1 cellular context compared by ENCODE assay signal in the genomic region with DNA sequence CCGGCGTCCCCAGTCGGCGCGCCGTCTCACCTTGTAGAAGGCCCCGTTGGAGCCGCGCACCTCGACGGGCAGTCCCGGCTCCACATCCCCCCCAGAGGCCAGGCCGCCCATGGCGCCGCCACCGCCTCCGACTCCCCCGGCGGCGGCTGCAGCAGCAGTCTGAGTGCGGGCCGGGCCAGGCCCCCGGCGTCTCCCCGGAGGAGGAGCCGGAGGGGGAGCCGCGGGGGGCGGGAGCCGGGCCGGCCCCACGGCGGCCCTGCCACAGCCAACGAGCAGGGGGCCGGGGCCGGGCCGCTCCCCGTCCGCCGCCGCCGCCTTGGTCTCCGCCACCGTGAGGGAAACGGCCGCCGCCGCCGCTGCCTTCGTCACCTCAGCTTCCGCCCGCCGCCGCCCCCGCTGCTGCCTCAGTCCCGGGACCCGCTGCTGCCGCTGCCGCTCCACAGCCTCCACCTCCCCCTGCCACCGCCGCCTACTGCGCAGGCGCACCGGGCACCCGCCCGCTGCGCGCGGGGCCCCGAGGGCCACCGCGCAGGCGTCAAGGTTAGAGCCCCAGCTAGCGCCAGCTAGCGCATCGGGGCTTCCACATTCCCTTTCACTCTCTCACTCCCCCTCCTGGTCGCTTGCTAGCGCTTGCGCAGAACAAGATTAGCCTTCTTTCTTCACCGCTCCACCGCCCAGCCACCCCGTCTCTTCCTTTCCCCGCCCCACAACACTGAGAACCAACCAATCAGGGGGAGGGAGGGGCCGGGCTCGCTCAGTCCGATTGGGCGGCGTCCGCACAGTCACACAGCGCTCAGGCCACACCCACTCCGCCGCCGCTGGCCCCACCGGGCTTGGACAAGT.
TF ChIP-seq lines count a peak whose summit lies in the region.

A gene (minus strand): TSS at position 476 of the 843 bp plus-strand sequence. CDS start 365 bp downstream, at position 111.

TF ChIP-seq in H1, 55 proteins besides CTCF, POLR2A, EP300 and RAD21:
- no peak for TF ChIP-seq RNF2 (IDR thresholded peaks at IDR 0.05; ENCODE audit: borderline replicate concordance, low read depth, low read length, missing control alignments, poor library complexity, severe bottlenecking)
- TF ChIP-seq SP1 (IDR thresholded peaks at IDR 0.05; ENCODE audit: low read depth, low read length) = peak; percentile 54; the same call in 1 of the 2 replicates
- no peak for TF ChIP-seq ASH2L (IDR thresholded peaks at IDR 0.05; ENCODE audit: low read length)
- TF ChIP-seq HDAC2 (IDR thresholded peaks at IDR 0.05; ENCODE audit: borderline replicate concordance in 1 of 2, low read depth in 2 of 2, low read length in 2 of 2) = peak in 1 of 2 experiments; percentile 41; a peak in 1 of 4 replicates
- 0 out of 2 replicates have a peak, but pooled peaks have one; percentile 13 for TF ChIP-seq YY1 (IDR thresholded peaks at IDR 0.05; ENCODE audit: low read depth, low read length)
- no peak for TF ChIP-seq KDM5A (IDR thresholded peaks at IDR 0.05; ENCODE audit: low read length)
- no peak for TF ChIP-seq EZH2 (IDR thresholded peaks at IDR 0.05; ENCODE audit: low read depth, low read length, severe bottlenecking)
- peak; percentile 28; the same call in 1 of the 2 replicates for TF ChIP-seq TBP (IDR thresholded peaks at IDR 0.05; ENCODE audit: low read depth, low read length)
- peak; percentile 13; the same call in 1 of the 2 replicates for TF ChIP-seq SP2 (IDR thresholded peaks at IDR 0.05; ENCODE audit: low read length)
- TF ChIP-seq TAF1 (IDR thresholded peaks at IDR 0.05; ENCODE audit: low read depth, low read length) = peak; percentile 46; the same call in 1 of the 2 replicates
- TF ChIP-seq GTF2F1 (IDR thresholded peaks at IDR 0.05; ENCODE audit: borderline replicate concordance, low read depth, low read length) = no peak
- peak; percentile 56; the same call in 1 of the 2 replicates for TF ChIP-seq POLR2AphosphoS5 (IDR thresholded peaks at IDR 0.05; ENCODE audit: low read depth, low read length)
- no peak for TF ChIP-seq SAP30 (IDR thresholded peaks at IDR 0.05; ENCODE audit: insufficient read depth, insufficient replicate concordance, low read length)
- TF ChIP-seq TCF12 (IDR thresholded peaks at IDR 0.05; ENCODE audit: low read depth, low read length) = peak; percentile 75; the same call in 1 of the 2 replicates
- no peak for TF ChIP-seq JUN (IDR thresholded peaks at IDR 0.05; ENCODE audit: low read depth, low read length)
- peak; percentile 49 for TF ChIP-seq PHF8 (conservative IDR thresholded peaks at IDR 0.05; ENCODE audit: low read depth, low read length)
- no peak for TF ChIP-seq BACH1 (IDR thresholded peaks at IDR 0.05; ENCODE audit: low read length)
- TF ChIP-seq TAF7 (optimal IDR thresholded peaks at IDR 0.05; ENCODE audit: borderline replicate concordance, low read depth, low read length) = peak; percentile 26
- peak; percentile 50; the same call in 1 of the 2 replicates for TF ChIP-seq CEBPB (IDR thresholded peaks at IDR 0.05; ENCODE audit: low read depth, low read length)
- peak; percentile 74 for TF ChIP-seq CREB1 (IDR thresholded peaks at IDR 0.05)
- peak; percentile 85 for TF ChIP-seq NRF1 (IDR thresholded peaks at IDR 0.05; ENCODE audit: low read depth, low read length)
- TF ChIP-seq TEAD4 (IDR thresholded peaks at IDR 0.05; ENCODE audit: low read depth, low read length) = peak; percentile 50; the same call in 1 of the 2 replicates
- TF ChIP-seq CTBP2 (IDR thresholded peaks at IDR 0.05; ENCODE audit: borderline replicate concordance, insufficient read depth, insufficient read length, low read length) = no peak
- 0 out of 4 replicates have a peak, but pooled peaks of 1 of the 2 experiments have one; percentile 63 for TF ChIP-seq SIN3A (conservative IDR thresholded peaks at IDR 0.05 in 1 of 2, IDR thresholded peaks at IDR 0.05 in 1 of 2; ENCODE audit: low read depth in 1 of 2, low read length in 2 of 2)
- TF ChIP-seq EGR1 (IDR thresholded peaks at IDR 0.05; ENCODE audit: borderline replicate concordance, low read depth, low read length) = peak; percentile 56; the same call in 1 of the 2 replicates
- TF ChIP-seq, protein P1, sequence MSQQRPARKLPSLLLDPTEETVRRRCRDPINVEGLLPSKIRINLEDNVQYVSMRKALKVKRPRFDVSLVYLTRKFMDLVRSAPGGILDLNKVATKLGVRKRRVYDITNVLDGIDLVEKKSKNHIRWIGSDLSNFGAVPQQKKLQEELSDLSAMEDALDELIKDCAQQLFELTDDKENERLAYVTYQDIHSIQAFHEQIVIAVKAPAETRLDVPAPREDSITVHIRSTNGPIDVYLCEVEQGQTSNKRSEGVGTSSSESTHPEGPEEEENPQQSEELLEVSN (IDR thresholded peaks at IDR 0.05) = no peak
